In the genomic region with DNA sequence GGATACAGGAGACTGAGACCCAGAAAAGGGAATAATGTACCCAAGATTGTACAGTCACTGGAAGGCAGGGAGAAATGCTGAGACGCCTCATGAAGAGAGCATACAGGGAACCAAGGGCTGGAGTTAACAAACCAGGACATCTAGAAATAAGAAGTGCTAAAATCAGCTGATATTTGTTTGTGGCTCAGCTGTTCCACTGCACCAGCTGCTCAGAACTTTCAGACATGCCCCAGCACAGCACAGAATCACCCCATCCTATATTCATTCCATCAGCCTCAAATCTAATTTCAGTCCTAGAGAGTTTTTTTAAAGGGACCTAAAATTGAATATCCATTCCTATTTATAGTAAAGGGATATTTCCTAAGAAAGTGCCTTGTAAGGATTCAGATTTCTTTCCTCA, we compare ENCODE assay signal across 32 cellular contexts.
"Had no signal": no experiment of that assay in that cellular context is flagged by ENCODE, and none has a peak within 500 bp of the region (broad histone marks: within the 10 kb centered on the region; RNA-seq: fewer than 3 reads in every experiment).

No MANE protein-coding gene starts in this region.

- H3K4me3 ChIP-seq: adrenal gland, body of pancreas, breast epithelium had no signal

- H3K27me3 ChIP-seq: adrenal gland, body of pancreas, brain microvascular endothelial cell, breast epithelium had no signal

- H3K4me1 ChIP-seq: adrenal gland, body of pancreas, breast epithelium had no signal

- H3K27ac ChIP-seq: adrenal gland, body of pancreas, brain microvascular endothelial cell, breast epithelium, VCaP had no signal

- DNase-seq: activated B cell treated with CpG ODN at 0.5 μM for 24 hours; activated CD4-positive, alpha-beta memory T cell treated with anti-CD3 and anti-CD28 coated beads for 36 hours; activated CD4-positive, alpha-beta T cell treated with anti-CD3 and anti-CD28 coated beads for 4 hours; activated CD4-positive, alpha-beta T cell treated with anti-CD3 and anti-CD28 coated beads, Interleukin-2, amount 10 ng/mL, durations not matched to agents 24 days and 14 days; activated CD4-positive, alpha-beta T cell treated with anti-CD3 and anti-CD28 coated beads, Interleukin-2, amount 50 U/mL, for 1 hour; activated CD4-positive, alpha-beta T cell treated with anti-CD3 and anti-CD28 coated beads, Interleukin-2, amount 50 U/mL, for 4 hours; activated CD4-positive, CD25-positive, alpha-beta regulatory T cell treated with anti-CD3 and anti-CD28 coated beads, Interleukin-2, amount 50 U/mL, for 72 hours; activated CD8-positive, alpha-beta memory T cell treated with anti-CD3 and anti-CD28 coated beads, Interleukin-2, amount 50 U/mL, for 4 hours; activated CD8-positive, alpha-beta T cell treated with anti-CD3 and anti-CD28 coated beads for 36 hours; activated effector memory CD4-positive, alpha-beta T cell treated with anti-CD3 and anti-CD28 coated beads, Interleukin-2, amount 50 U/mL, for 16 hours; activated gamma-delta T cell treated with Interleukin-2 at 50 U/mL for 16 hours; activated naive CD4-positive, alpha-beta T cell; activated naive CD4-positive, alpha-beta T cell treated with anti-CD3 and anti-CD28 coated beads for 36 hours; activated naive CD4-positive, alpha-beta T cell treated with anti-CD3 and anti-CD28 coated beads, Interleukin-2, amount 50 U/mL, for 16 hours; activated naive CD8-positive, alpha-beta T cell treated with anti-CD3 and anti-CD28 coated beads for 36 hours; activated T-cell treated with anti-CD3 and anti-CD28 coated beads for 4 hours; activated T-cell treated with anti-CD3 and anti-CD28 coated beads, Interleukin-2, amount 50 U/mL, for 1 hour; activated T-cell treated with anti-CD3 and anti-CD28 coated beads, Interleukin-2, amount 50 U/mL, for 4 hours; activated T-cell treated with anti-CD3 and anti-CD28 coated beads, Interleukin-2, amount 50 U/mL, for 72 hours; adrenal gland; amniotic stem cell; aorta; body of pancreas; brain microvascular endothelial cell; central memory CD4-positive, alpha-beta T cell; T-helper 1 cell; T-helper 2 cell; T-helper 9 cell had no signal

- H3K36me3 ChIP-seq: adrenal gland, brain microvascular endothelial cell, breast epithelium had no signal

- H3K9me3 ChIP-seq: adrenal gland had no signal

- ATAC-seq: activated CD8-positive, alpha-beta T cell treated with anti-CD3 and anti-CD28 coated beads for 36 hours; activated naive CD4-positive, alpha-beta T cell treated with anti-CD3 and anti-CD28 coated beads, Interleukin-2, amount 50 U/mL, for 72 hours; activated T-cell treated with anti-CD3 and anti-CD28 coated beads, Interleukin-2, amount 50 U/mL, for 4 hours; activated T-cell treated with anti-CD3 and anti-CD28 coated beads, Interleukin-2, amount 50 U/mL, for 72 hours; activated T-helper 17 cell treated with anti-CD3 and anti-CD28 coated beads, Interleukin-2, amount 50 U/mL, for 72 hours; body of pancreas had no signal
